ENCODE assay signal across 28 cellular contexts in genomic region chr11:14914536-14914935, GRCh38. TPM values are rescaled to one million over a fixed set of nuclear protein-coding genes. Genes with fewer than 3 reads are reported as not detected.
"Had no signal": no experiment of that assay in that cellular context is flagged by ENCODE, and none has a peak within 500 bp of the region (broad histone marks: within the 10 kb centered on the region; RNA-seq: fewer than 3 reads in every experiment).

No MANE protein-coding gene starts in this region.

- ATAC-seq: activated naive CD4-positive, alpha-beta T cell treated with anti-CD3 and anti-CD28 coated beads, Interleukin-2, amount 50 U/mL, for 72 hours; activated T-cell treated with anti-CD3 and anti-CD28 coated beads, Interleukin-2, amount 50 U/mL, for 72 hours; effector memory CD8-positive, alpha-beta T cell; heart left ventricle had no signal

- H3K36me3 ChIP-seq: ascending aorta, breast epithelium, esophagus squamous epithelium, heart left ventricle had no signal

- H3K27ac ChIP-seq: ascending aorta, breast epithelium, coronary artery, esophagus squamous epithelium, heart left ventricle had no signal

- DNase-seq: activated CD4-positive, alpha-beta memory T cell treated with anti-CD3 and anti-CD28 coated beads, Interleukin-2, amount 10 ng/mL, durations not matched to agents 7 days and 5 days; activated CD4-positive, alpha-beta T cell treated with anti-CD3 and anti-CD28 coated beads for 1 hour; activated CD4-positive, alpha-beta T cell treated with anti-CD3 and anti-CD28 coated beads for 4 hours; activated CD4-positive, alpha-beta T cell treated with anti-CD3 and anti-CD28 coated beads, Interleukin-2, amount 10 ng/mL, durations not matched to agents 7 days and 5 days; activated CD4-positive, alpha-beta T cell treated with anti-CD3 and anti-CD28 coated beads, Interleukin-2, amount 50 U/mL, for 4 hours; activated CD8-positive, alpha-beta memory T cell treated with anti-CD3 and anti-CD28 coated beads, Interleukin-2, amount 50 U/mL, for 48 hours; activated gamma-delta T cell; activated naive CD4-positive, alpha-beta T cell; activated naive CD4-positive, alpha-beta T cell treated with anti-CD3 and anti-CD28 coated beads, Interleukin-2, amount 10 ng/mL, durations not matched to agents 7 days and 5 days; activated naive CD8-positive, alpha-beta T cell treated with anti-CD3 and anti-CD28 coated beads, Interleukin-2, amount 10 ng/mL, durations not matched to agents 7 days and 5 days; activated T-cell treated with anti-CD3 and anti-CD28 coated beads for 4 hours; activated T-cell treated with anti-CD3 and anti-CD28 coated beads, Interleukin-2, amount 50 U/mL, for 24 hours; activated T-cell treated with anti-CD3 and anti-CD28 coated beads, Interleukin-2, amount 50 U/mL, for 72 hours; effector CD4-positive, alpha-beta T cell; effector memory CD8-positive, alpha-beta T cell; erythroblast; esophagus squamous epithelium; glutamatergic neuron; heart left ventricle; hypothalamus; T-helper 2 cell had no signal

- H3K4me1 ChIP-seq: ascending aorta, breast epithelium, esophagus squamous epithelium, heart left ventricle had no signal

- H3K27me3 ChIP-seq: ascending aorta, esophagus squamous epithelium, heart left ventricle had no signal

- H3K9me3 ChIP-seq: ascending aorta, breast epithelium, esophagus squamous epithelium, heart left ventricle had no signal

- H3K4me3 ChIP-seq: ascending aorta, breast epithelium, coronary artery, esophagus squamous epithelium, heart left ventricle had no signal

RNA-seq across cellular contexts. Expression of gene CALCA, which starts 57.6 kb away (rescaled TPM):
- total RNA-seq: activated CD4-positive, alpha-beta memory T cell treated with anti-CD3 and anti-CD28 coated beads, Interleukin-2, amount 10 ng/mL, durations not matched to agents 7 days and 5 days; activated CD4-positive, alpha-beta T cell treated with anti-CD3 and anti-CD28 coated beads, Interleukin-2, amount 10 ng/mL, durations not matched to agents 7 days and 5 days; activated naive CD4-positive, alpha-beta T cell treated with anti-CD3 and anti-CD28 coated beads, Interleukin-2, amount 50 U/mL, for 72 hours; activated naive CD8-positive, alpha-beta T cell treated with anti-CD3 and anti-CD28 coated beads, Interleukin-2, amount 10 ng/mL, durations not matched to agents 7 days and 5 days; activated T-cell treated with anti-CD3 and anti-CD28 coated beads, Interleukin-2, amount 50 U/mL, for 72 hours; ascending aorta; breast epithelium; esophagus squamous epithelium; fibroblast of lung; fibroblast of villous mesenchyme; frontal cortex had no signal
